11 cellular contexts compared by ENCODE assay signal in the genomic region with DNA sequence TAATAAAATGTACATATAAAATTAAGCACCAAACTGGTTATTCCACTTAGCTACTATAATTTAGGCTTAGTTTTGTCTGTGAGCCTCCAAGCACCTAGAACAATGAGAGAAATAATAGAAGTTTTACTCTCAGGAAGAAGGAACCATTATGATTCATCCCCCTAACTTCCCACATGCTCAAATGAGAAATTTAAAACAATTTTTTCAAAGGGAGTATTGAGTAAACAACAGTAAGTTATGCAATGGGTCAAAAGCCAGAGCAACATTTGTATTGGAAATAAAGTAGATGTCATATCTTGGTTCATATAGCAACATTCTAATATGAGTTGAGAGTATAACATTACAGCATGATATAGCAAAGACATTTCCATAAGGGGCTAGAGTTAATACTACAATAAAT. TPM values are rescaled to one million over a fixed set of nuclear protein-coding genes. Genes with fewer than 3 reads are reported as not detected.
DNase-seq lines count a peak whose midpoint lies in the region; ATAC-seq and TF ChIP-seq lines count a peak whose summit lies in the region.
"Had no signal": no experiment of that assay in that cellular context is flagged by ENCODE, and none has a peak within 500 bp of the region (broad histone marks: within the 10 kb centered on the region; RNA-seq: fewer than 3 reads in every experiment).

No MANE protein-coding gene starts in this region.

- no peak overlapping the region; the same call in 1 of the 2 replicates for H3K9ac ChIP-seq in GM23248
- no peak overlapping the region for H3K9ac ChIP-seq in fibroblast of lung (ENCODE audit: insufficient read depth, low read length)

- H3K27ac ChIP-seq in GM23248 (peak overlapping the region; percentile 67), SJCRH30 (peak overlapping the region; percentile 4; the same call in 1 of the 2 replicates), fibroblast of lung (ENCODE audit: insufficient read depth, low read length) (peak overlapping the region; percentile 25)

- no peaks in the 10 kb centered on the region for H3K27me3 ChIP-seq in GM23248 (replicated peaks; ENCODE audit: insufficient read depth)
- H3K27me3 ChIP-seq in SJCRH30 = no peaks in the 10 kb centered on the region
- no peaks in the 10 kb centered on the region for H3K27me3 ChIP-seq in fibroblast of lung (ENCODE audit: control insufficient read depth, insufficient read depth, low read length)

- no peak overlapping the region for H3K4me3 ChIP-seq in GM23248
- H3K4me3 ChIP-seq in SJCRH30 = no peak overlapping the region
- no peak overlapping the region for H3K4me3 ChIP-seq in fibroblast of lung (replicated peaks in 1 of 4; ENCODE audit: control extremely low read depth in 1 of 4, insufficient read depth in 1 of 4, low read depth in 3 of 4, low read length in 4 of 4)
- H3K4me3 ChIP-seq: skin epidermis had no signal

- H3K79me2 ChIP-seq in GM23248 (ENCODE audit: insufficient read depth) (no peaks in the 10 kb centered on the region), fibroblast of lung (ENCODE audit: control insufficient read depth, insufficient read depth, low read length) (peaks cover 26% of the 10 kb centered on the region)

- H3K9me3 ChIP-seq in GM23248 (ENCODE audit: low read depth) = no peaks in the 10 kb centered on the region
- 0 out of 2 replicates have a peak, but pooled peaks cover under 1% of the 10 kb centered on the region for H3K9me3 ChIP-seq in SJCRH30 (replicated peaks)
- no peaks in the 10 kb centered on the region for H3K9me3 ChIP-seq in fibroblast of lung (ENCODE audit: control insufficient read depth, insufficient read depth, low read depth, low read length)

- H2AFZ ChIP-seq in GM23248 = no peak overlapping the region
- no peak overlapping the region for H2AFZ ChIP-seq in fibroblast of lung (ENCODE audit: low read length)

- H3F3A ChIP-seq in GM23248 (ENCODE audit: insufficient read depth) = peaks cover 38% of the 10 kb centered on the region

- no peaks in the 10 kb centered on the region for H3K36me3 ChIP-seq in GM23248 (ENCODE audit: low read depth)
- H3K36me3 ChIP-seq in SJCRH30 = no peaks in the 10 kb centered on the region
- H3K36me3 ChIP-seq in fibroblast of lung (ENCODE audit: control insufficient read depth, insufficient read depth, low read length) = no peaks in the 10 kb centered on the region

- DNase-seq in GM23248 = peak; percentile 87
- DNase-seq in SJCRH30 = no peak
- DNase-seq in fibroblast of lung (ENCODE audit: low read depth in 2 of 2) = peak; percentile 62 to 86
- no peak for DNase-seq in sciatic nerve (ENCODE audit: low spot score)
- DNase-seq in KBM-7 = no peak
- no peak for DNase-seq in NCI-H1092 treated with DMSO at 0.1 percent for 48 hours (lab: John Stamatoyannopoulos, UW)
- DNase-seq in activated naive CD4-positive, alpha-beta T cell (lab: John Stamatoyannopoulos, UW) = no peak
- DNase-seq: islet precursor cell, NCI-H69 had no signal

- in situ Hi-C loops in GM23248 (cut with MboI) = no loop called here
- in situ Hi-C loops in KBM-7 (cut with MboI; ENCODE audit: low pct_unique_long_range_greater_than_20kb, low sequenced_read_pairs) = no loop called here

- intact Hi-C loops in sciatic nerve (cut with DNase I) = no loop called here

- H3K9me2 ChIP-seq in GM23248 (ENCODE audit: insufficient read depth) = no peaks in the 10 kb centered on the region

- ATAC-seq in sciatic nerve (peak; percentile 36), HG03342 (IDR thresholded peaks at IDR 0.05; ENCODE audit: unreplicated experiment) (no peak)

- H4K20me1 ChIP-seq in GM23248 (ENCODE audit: insufficient read depth) (no peaks in the 10 kb centered on the region), fibroblast of lung (ENCODE audit: control insufficient read depth, extremely low read depth, insufficient read depth, low read length) (no peaks in the 10 kb centered on the region)

- no peak for TF ChIP-seq CTCF in fibroblast of lung (conservative IDR thresholded peaks at IDR 0.05 in 1 of 2, IDR thresholded peaks at IDR 0.05 in 1 of 2; ENCODE audit: low read depth in 1 of 2, low read length in 2 of 2)

- H3K4me1 ChIP-seq in GM23248 (ENCODE audit: insufficient read depth) (peaks cover 64% of the 10 kb centered on the region), SJCRH30 (peaks cover 25% of the 10 kb centered on the region), fibroblast of lung (ENCODE audit: control insufficient read depth, extremely low read depth, insufficient read depth, low read length) (peaks cover 32% of the 10 kb centered on the region)

- peak overlapping the region; percentile 45 for H3K4me2 ChIP-seq in GM23248 (ENCODE audit: unreplicated experiment)
- H3K4me2 ChIP-seq in fibroblast of lung (ENCODE audit: extremely low read depth, insufficient read depth, low read length) = no peak overlapping the region

RNA-seq across cellular contexts. Expression of a gene that starts 32.1 kb away (rescaled TPM):
- total RNA-seq in GM23248 (2014; rRNA removed; shearing (Covaris generic)) = 20.2 and 23.0 TPM in 2 replicates
- 12.4 and 13.5 TPM in 2 replicates for polyA plus RNA-seq in GM23248 (2016; fragmentation: Nextera tagmentation; extraction: Ambion mirVana)
- 3.6 and 4.4 TPM in 2 replicates for total RNA-seq in SJCRH30 (2014; rRNA removed; shearing (Covaris generic))
- total RNA-seq in fibroblast of lung = 84.0 and 196 TPM in 2 replicates
- polyA plus RNA-seq in fibroblast of lung = 70.2 and 83.2 TPM in 2 replicates
- polyA plus RNA-seq in fibroblast of lung (2012) = 46.2 and 59.8 TPM in 2 replicates
- 142 and 352 TPM in 2 replicates for polyA minus RNA-seq in fibroblast of lung (ENCODE audit: low replicate concordance)
- total RNA-seq in sciatic nerve = 41.9 TPM

Comparison
In these comparisons a context has a peak if more than half of its experiments do, and no peak if none do; other contexts are left out.
1. DNase-seq: peak in GM23248 (single experiment) and fibroblast of lung (2 of 2); none in SJCRH30 (0 of 2), sciatic nerve (single experiment), KBM-7 (single experiment), NCI-H1092 treated with DMSO at 0.1 percent for 48 hours (single experiment) and activated naive CD4-positive, alpha-beta T cell (0 of 4).
2. H3K27ac ChIP-seq: peak in every context shown above with its lines; median percentile 67 in GM23248; 25 in fibroblast of lung; 4 in SJCRH30.